ENCODE assay signal across 22 cellular contexts in genomic region chr3:33490641-33491241, GRCh38.
DNase-seq lines count a peak whose midpoint lies in the region; ATAC-seq and TF ChIP-seq lines count a peak whose summit lies in the region.
"Had no signal": no experiment of that assay in that cellular context is flagged by ENCODE, and none has a peak within 500 bp of the region (broad histone marks: within the 10 kb centered on the region; RNA-seq: fewer than 3 reads in every experiment).

No MANE protein-coding gene starts in this region.

- H3K4me1 ChIP-seq in OCI-LY3 (ENCODE audit: low read length): peaks cover 18% of the 10 kb centered on the region
- H3K4me1 ChIP-seq: foreskin keratinocyte, left ventricle myocardium inferior, prostate gland had no signal

- DNase-seq in DMS 273 (lab: John Stamatoyannopoulos, UW; ENCODE audit: unreplicated experiment): peak; percentile 49
- no peak for DNase-seq in DMS 273 treated with DMSO at 0.1 percent for 48 hours (lab: John Stamatoyannopoulos, UW)
- DNase-seq in kidney tubule cell (ENCODE audit: low spot score): peak; percentile 9
- no peak for DNase-seq in foreskin fibroblast
- DNase-seq in medulla oblongata (ENCODE audit: extremely low spot score): no peak
- no peak for DNase-seq in caudate nucleus (lab: John Stamatoyannopoulos, UW)
- DNase-seq: activated CD4-positive, CD25-positive, alpha-beta regulatory T cell treated with anti-CD3 and anti-CD28 coated beads, Interleukin-2, amount 50 U/mL, for 72 hours; activated CD8-positive, alpha-beta memory T cell treated with anti-CD3 and anti-CD28 coated beads, Interleukin-2, amount 50 U/mL, for 48 hours; effector CD8-positive, alpha-beta T cell; foreskin keratinocyte; GM23248; left ventricle myocardium inferior; MV-4-11; NCI-H510A treated with DMSO at 0.1 percent for 48 hours; RPMI8226; stimulated activated CD4-positive, alpha-beta T cell treated with anti-CD3 and anti-CD28 coated beads, Interleukin-15, amount 100 ng/mL, for 24 hours; T-cell had no signal

- H3K9me3 ChIP-seq in OCI-LY3 (ENCODE audit: insufficient read depth, low read length): no peaks in the 10 kb centered on the region
- H3K9me3 ChIP-seq: left ventricle myocardium inferior, prostate gland had no signal

- ATAC-seq in GM21423 (IDR thresholded peaks at IDR 0.05; ENCODE audit: unreplicated experiment): peak; percentile 57
- ATAC-seq: foreskin keratinocyte, HepG2, T-cell had no signal

- H4K20me1 ChIP-seq in OCI-LY3 (ENCODE audit: insufficient read depth, low read length): no peaks in the 10 kb centered on the region

- peaks cover 8% of the 10 kb centered on the region for H3K36me3 ChIP-seq in OCI-LY3 (replicated peaks; ENCODE audit: low read depth, low read length)
- H3K36me3 ChIP-seq: left ventricle myocardium inferior, prostate gland had no signal

- H3K9ac ChIP-seq in OCI-LY3 (ENCODE audit: low read length): no peak overlapping the region
- H3K9ac ChIP-seq: GM23248 had no signal

- H3K27ac ChIP-seq in OCI-LY3 (ENCODE audit: low read length) (peak overlapping the region; percentile 6; the same call in 1 of the 2 replicates), caudate nucleus (ENCODE audit: low read depth, low read length) (no peak overlapping the region)
- H3K27ac ChIP-seq: 22Rv1, foreskin keratinocyte, GM23248, left ventricle myocardium inferior, prostate gland had no signal

- no peak overlapping the region for H2AFZ ChIP-seq in OCI-LY3 (ENCODE audit: low read depth, low read length)
- H2AFZ ChIP-seq: GM23248 had no signal

- no peaks in the 10 kb centered on the region for H3K79me2 ChIP-seq in OCI-LY3 (ENCODE audit: low read length)

- no peak overlapping the region for H3K4me3 ChIP-seq in OCI-LY3 (ENCODE audit: low read length)
- H3K4me3 ChIP-seq in foreskin fibroblast (ENCODE audit: low read depth in 1 of 2, low read length in 2 of 2): no peak overlapping the region
- H3K4me3 ChIP-seq: GM23248, left ventricle myocardium inferior, prostate gland had no signal

- peak overlapping the region; percentile 20 for H3K4me2 ChIP-seq in OCI-LY3 (ENCODE audit: low read length)

- H3K27me3 ChIP-seq in OCI-LY3 (ENCODE audit: low read depth, low read length): no peaks in the 10 kb centered on the region
- H3K27me3 ChIP-seq: foreskin keratinocyte had no signal

- TF ChIP-seq CTCF in OCI-LY3 (IDR thresholded peaks at IDR 0.05; ENCODE audit: low read depth, low read length) (no peak), foreskin fibroblast (IDR thresholded peaks at IDR 0.05; ENCODE audit: low read depth, low read length) (no peak)

Comparison
In these comparisons a context has a peak if more than half of its experiments do, and no peak if none do; other contexts are left out.
1. DNase-seq: peak in DMS 273 (single experiment) and kidney tubule cell (single experiment); none in DMS 273 treated with DMSO at 0.1 percent for 48 hours (single experiment), foreskin fibroblast (0 of 2), medulla oblongata (single experiment) and caudate nucleus (0 of 61).